Comparison of ENCODE assay signal across 9 cellular contexts in genomic region chr1:33327587-33328325, GRCh38. TPM values are rescaled to one million over a fixed set of nuclear protein-coding genes. Genes with fewer than 3 reads are reported as not detected.
DNase-seq lines count a peak whose midpoint lies in the region; ATAC-seq, FAIRE-seq and TF ChIP-seq lines count a peak whose summit lies in the region.
"Had no signal": no experiment of that assay in that cellular context is flagged by ENCODE, and none has a peak within 500 bp of the region (broad histone marks: within the 10 kb centered on the region; RNA-seq: fewer than 3 reads in every experiment).

No MANE protein-coding gene starts in this region.

- H3K4me2 ChIP-seq in smooth muscle cell = no peak overlapping the region

- WGBS in gastroesophageal sphincter (ENCODE audit: low coverage in 1 of 2), 2 donors = 28 to 34% methylated on average over 6 to 9 of the region's 9 CpGs
- 69% methylated on average over 9 of the region's 9 CpGs for WGBS in smooth muscle cell (ENCODE audit: low lambda C conversion rate)

- H3K27me3 ChIP-seq in gastroesophageal sphincter = no peaks in the 10 kb centered on the region
- H3K27me3 ChIP-seq in smooth muscle cell (ENCODE audit: low read depth) = no peaks in the 10 kb centered on the region

- ATAC-seq in gastroesophageal sphincter (peak; percentile 52), HG03175 (IDR thresholded peaks at IDR 0.05; ENCODE audit: unreplicated experiment) (no peak), HG03139 (IDR thresholded peaks at IDR 0.05; ENCODE audit: unreplicated experiment) (no peak), GM21717 (IDR thresholded peaks at IDR 0.05; ENCODE audit: unreplicated experiment) (no peak)
- ATAC-seq: T-helper 17 cell had no signal

- H3K9me3 ChIP-seq in HEK293 (ENCODE audit: control insufficient read depth, insufficient read depth, low read depth, low read length) = no peaks in the 10 kb centered on the region
- H3K9me3 ChIP-seq in gastroesophageal sphincter = no peaks in the 10 kb centered on the region
- H3K9me3 ChIP-seq in smooth muscle cell (replicated peaks; ENCODE audit: low read depth) = no peaks in the 10 kb centered on the region

- DNase-seq in RWPE1 (ENCODE audit: low spot score) = peak; percentile 71
- no peak for DNase-seq in smooth muscle cell (lab: John Stamatoyannopoulos, UW; ENCODE audit: unreplicated experiment)
- no peak for DNase-seq in GM19239 (ENCODE audit: insufficient read length, low spot score)
- DNase-seq: T-helper 17 cell had no signal

- no peak for FAIRE-seq in GM19239 (lab: Jason Lieb, UNC)

- H2AFZ ChIP-seq in smooth muscle cell (ENCODE audit: low read depth) = no peak overlapping the region

- H3K79me2 ChIP-seq in smooth muscle cell (ENCODE audit: low read depth) = peaks cover 22% of the 10 kb centered on the region

- POLR2A ChIA-PET in HEK293 (lab: Yijun Ruan, JAX) (no interaction called here), RWPE1 (lab: Yijun Ruan, JAX; ENCODE audit: low non-redundant PET) (no interaction called here)

- H4K20me1 ChIP-seq in smooth muscle cell (ENCODE audit: low read depth) = peaks cover 100% of the 10 kb centered on the region

- no peak for TF ChIP-seq EP300 in gastroesophageal sphincter (IDR thresholded peaks at IDR 0.05)

- no peak for TF ChIP-seq CTCF in HEK293 (tag by site-specific recombination; IDR thresholded peaks at IDR 0.05)
- no peak for TF ChIP-seq CTCF in RWPE1 (conservative IDR thresholded peaks at IDR 0.05; ENCODE audit: low read depth)
- no peak for TF ChIP-seq CTCF in gastroesophageal sphincter (IDR thresholded peaks at IDR 0.05)
- TF ChIP-seq CTCF in smooth muscle cell (IDR thresholded peaks at IDR 0.05; ENCODE audit: borderline replicate concordance, insufficient read depth, poor library complexity, severe bottlenecking) = no peak

- no peak overlapping the region for H3K9ac ChIP-seq in smooth muscle cell (ENCODE audit: low read depth)

- CTCF ChIA-PET in HEK293 (lab: Yijun Ruan, JAX) = no interaction called here
- CTCF ChIA-PET in RWPE1 (lab: Yijun Ruan, JAX) = no interaction called here

- H3K4me3 ChIP-seq in HEK293 (ENCODE audit: low read depth, low read length) (no peak overlapping the region), gastroesophageal sphincter (no peak overlapping the region), smooth muscle cell (no peak overlapping the region)

- no peak overlapping the region for H3K27ac ChIP-seq in HEK293 (ENCODE audit: extremely low read depth, low read depth, low read length)
- H3K27ac ChIP-seq in RWPE1 = peak overlapping the region; percentile 81
- H3K27ac ChIP-seq in gastroesophageal sphincter = peak overlapping the region in 3 of 4 donors; percentile 7 to 64 (median 45)
- peak overlapping the region; percentile 55 for H3K27ac ChIP-seq in smooth muscle cell (ENCODE audit: low read depth)

- H3K4me1 ChIP-seq in HEK293 (ENCODE audit: control insufficient read depth, insufficient read depth, low read length) (no peaks in the 10 kb centered on the region), gastroesophageal sphincter (peaks cover 2 to 71% (median 21%) of the 10 kb centered on the region in 3 donors), smooth muscle cell (ENCODE audit: low read depth) (no peaks in the 10 kb centered on the region)

- peaks cover 18 to 100% of the 10 kb centered on the region in 2 experiments for H3K36me3 ChIP-seq in HEK293 (ENCODE audit: control insufficient read depth in 2 of 2, insufficient read depth in 1 of 2, low read length in 2 of 2)
- peaks cover 13 to 100% of the 10 kb centered on the region in 2 donors for H3K36me3 ChIP-seq in gastroesophageal sphincter
- H3K36me3 ChIP-seq in smooth muscle cell (ENCODE audit: low read depth) = peaks cover 15% of the 10 kb centered on the region

- no peak for TF ChIP-seq POLR2A in gastroesophageal sphincter (IDR thresholded peaks at IDR 0.05)

- peaks cover 16% of the 10 kb centered on the region for H3F3A ChIP-seq in smooth muscle cell (ENCODE audit: low read depth)

TF ChIP-seq in HEK293, 187 proteins besides CTCF, POLR2A, EP300 and RAD21:
- TF ChIP-seq ZNF114 (tag by site-specific recombination; IDR thresholded peaks at IDR 0.05) = no peak
- no peak for TF ChIP-seq ZNF521 (tag by site-specific recombination; IDR thresholded peaks at IDR 0.05)
- 0 out of 2 replicates have a peak, but pooled peaks have one; percentile 48 for TF ChIP-seq ZNF362 (tag by site-specific recombination; IDR thresholded peaks at IDR 0.05)
- no peak for TF ChIP-seq ZNF394 (tag by site-specific recombination; IDR thresholded peaks at IDR 0.05; ENCODE audit: borderline replicate concordance)
- TF ChIP-seq BCL6B (tag by site-specific recombination; IDR thresholded peaks at IDR 0.05) = no peak

RNA-seq across cellular contexts. Expression of gene A3GALT2, which starts 6.9 kb away (rescaled TPM):
- total RNA-seq in gastroesophageal sphincter (under 1 TPM in 1 of 4 donors, not detected in 3; 0.67 TPM), smooth muscle cell (not detected in 2 replicates)
- not detected in 2 replicates for polyA plus RNA-seq in smooth muscle cell
